3 cellular contexts compared by ENCODE assay signal in genomic region chr7:100471021-100471420, GRCh38.
TF ChIP-seq lines count a peak whose summit lies in the region.

No MANE protein-coding gene starts in this region.

TF ChIP-seq in SK-N-SH, 30 proteins besides CTCF, POLR2A, EP300 and RAD21 (continued from another document):
- no peak for TF ChIP-seq IRF3 (IDR thresholded peaks at IDR 0.05; ENCODE audit: low read depth, low read length)
- TF ChIP-seq MXI1 (IDR thresholded peaks at IDR 0.05; ENCODE audit: low read depth, low read length) = no peak
- TF ChIP-seq RFX5 (IDR thresholded peaks at IDR 0.05; ENCODE audit: low read length) = no peak
- TF ChIP-seq RXRA (IDR thresholded peaks at IDR 0.05; ENCODE audit: borderline replicate concordance, low read depth) = no peak
- no peak for TF ChIP-seq FOSL2 (IDR thresholded peaks at IDR 0.05; ENCODE audit: borderline replicate concordance, low read depth)
- no peak for TF ChIP-seq TEAD4 (IDR thresholded peaks at IDR 0.05; ENCODE audit: borderline replicate concordance, insufficient read depth)

TF ChIP-seq in SK-N-SH treated with all-trans-retinoic acid at 6 μM for 48 hours, 23 proteins besides CTCF, POLR2A, EP300 and RAD21 (continued from another document):
- TF ChIP-seq CREB5 (CRISPR knock-in tag; IDR thresholded peaks at IDR 0.05; ENCODE audit: low read depth) = no peak
- no peak for TF ChIP-seq ZNF8 (CRISPR knock-in tag; IDR thresholded peaks at IDR 0.05)
- no peak for TF ChIP-seq BACH2 (CRISPR knock-in tag; IDR thresholded peaks at IDR 0.05; ENCODE audit: borderline replicate concordance)
- no peak for TF ChIP-seq GLIS3 (CRISPR knock-in tag; IDR thresholded peaks at IDR 0.05)
- TF ChIP-seq TCF4 (CRISPR knock-in tag; IDR thresholded peaks at IDR 0.05; ENCODE audit: borderline replicate concordance) = no peak
- TF ChIP-seq ARNTL (CRISPR knock-in tag; IDR thresholded peaks at IDR 0.05; ENCODE audit: borderline replicate concordance, low read depth) = no peak
- TF ChIP-seq PPARA (CRISPR knock-in tag; IDR thresholded peaks at IDR 0.05; ENCODE audit: borderline replicate concordance) = no peak
- no peak for TF ChIP-seq ZFP3 (CRISPR knock-in tag; IDR thresholded peaks at IDR 0.05)
- TF ChIP-seq ZFP30 (CRISPR knock-in tag; IDR thresholded peaks at IDR 0.05) = no peak
- TF ChIP-seq ZNF565 (CRISPR knock-in tag; conservative IDR thresholded peaks at IDR 0.05; ENCODE audit: low read depth) = no peak
- TF ChIP-seq RARB (CRISPR knock-in tag; IDR thresholded peaks at IDR 0.05) = no peak
- no peak for TF ChIP-seq CSDC2 (CRISPR knock-in tag; IDR thresholded peaks at IDR 0.05)

TF ChIP-seq in WTC11, 78 proteins besides CTCF, POLR2A, EP300 and RAD21 (continued from another document):
- no peak for TF ChIP-seq TEAD1 (CRISPR knock-in tag; IDR thresholded peaks at IDR 0.05)
- no peak for TF ChIP-seq JAZF1 (CRISPR knock-in tag; IDR thresholded peaks at IDR 0.05)
- no peak for TF ChIP-seq ATF1 (CRISPR knock-in tag; IDR thresholded peaks at IDR 0.05)
- no peak for TF ChIP-seq RELA (CRISPR knock-in tag; IDR thresholded peaks at IDR 0.05; ENCODE audit: borderline replicate concordance)
